ENCODE assay signal across 20 cellular contexts in the genomic region with DNA sequence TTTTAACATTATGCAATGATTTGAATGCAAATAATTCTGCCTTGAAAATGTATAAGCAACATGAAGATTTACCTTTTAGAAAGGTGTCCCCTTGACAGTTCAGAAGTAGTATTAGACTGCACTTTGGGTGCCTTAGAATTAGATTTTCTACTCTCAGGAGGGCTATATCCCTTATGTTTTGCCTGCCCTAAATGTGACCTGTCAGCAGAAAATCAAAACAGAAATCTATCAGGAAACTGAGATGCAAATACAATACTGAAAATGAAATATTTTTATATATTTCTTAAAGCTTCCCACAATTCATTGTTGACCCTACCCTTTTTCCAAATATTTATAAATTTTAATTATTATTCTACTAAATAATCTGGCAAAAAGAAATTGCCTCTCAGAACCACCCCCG.
A peak's percentile ranks its signal among the peaks of the same experiment; 100 is the strongest.
DNase-seq lines count a peak whose midpoint lies in the region; ATAC-seq, FAIRE-seq and TF ChIP-seq lines count a peak whose summit lies in the region.
"Had no signal": no experiment of that assay in that cellular context is flagged by ENCODE, and none has a peak within 500 bp of the region (broad histone marks: within the 10 kb centered on the region; RNA-seq: fewer than 3 reads in every experiment).

No MANE protein-coding gene starts in this region.

- no peak for TF ChIP-seq POLR2A in HepG2 (IDR thresholded peaks at IDR 0.05; ENCODE audit: insufficient read depth in 1 of 2, low read depth in 2 of 2, low read length in 2 of 2)
- no peak for TF ChIP-seq POLR2A in right lobe of liver (IDR thresholded peaks at IDR 0.05)
- no peak for TF ChIP-seq POLR2A in GM12892 (IDR thresholded peaks at IDR 0.05; ENCODE audit: low read depth, low read length)

- H3K4me3 Mint-ChIP-seq in endodermal cell, result no peak overlapping the region
- H3K4me3 Mint-ChIP-seq: CD8-positive, alpha-beta memory T cell had no signal

- H4K20me1 ChIP-seq in HepG2 (ENCODE audit: insufficient read depth, low read length), result no peaks in the 10 kb centered on the region; the same call in 1 of the 2 replicates

- H3K4me3 ChIP-seq in HepG2 (replicated peaks in 1 of 3; ENCODE audit: insufficient read depth in 1 of 3, low read depth in 2 of 3, low read length in 3 of 3) (no peak overlapping the region), right lobe of liver (no peak overlapping the region), endodermal cell (ENCODE audit: low read length) (peak overlapping the region; percentile 41)
- H3K4me3 ChIP-seq: GM12878, GM23248 had no signal

- DNase-seq in HepG2 (ENCODE audit: low spot score) (no peak), right lobe of liver (no peak), GM12892 (ENCODE audit: insufficient read length) (no peak), endodermal cell (no peak)
- DNase-seq in effector CD4-positive, alpha-beta T cell, result no peak
- DNase-seq: 8988T; C1 segment of cervical spinal cord; CD8-positive, alpha-beta memory T cell; DMS 273 treated with DMSO at 0.1 percent for 48 hours; DMS79; EL; GDM1; GM23248; H7; HCEC 1CT had no signal

- H3K9me3 ChIP-seq in HepG2 (ENCODE audit: low read length), result no peaks in the 10 kb centered on the region
- no peaks in the 10 kb centered on the region for H3K9me3 ChIP-seq in right lobe of liver
- no peaks in the 10 kb centered on the region for H3K9me3 ChIP-seq in endodermal cell (ENCODE audit: control insufficient read depth, low read length)

- no TSS peak for BruUV-seq in HepG2 (replicated peaks; lab: Mats Ljungman, UMichigan)

- H3K79me2 ChIP-seq in HepG2 (ENCODE audit: insufficient read depth, low read length), result peaks cover 46% of the 10 kb centered on the region

- H3K4me2 ChIP-seq in HepG2 (ENCODE audit: low read depth, low read length), result no peak overlapping the region

- H3K9ac ChIP-seq in HepG2 (ENCODE audit: insufficient read depth, low read depth, low read length) (no peak overlapping the region), endodermal cell (ENCODE audit: extremely low read depth, low read length, poor library complexity, severe bottlenecking) (no peak overlapping the region)
- H3K9ac ChIP-seq: GM23248 had no signal

- ATAC-seq in HepG2, result no peak
- no peak for ATAC-seq in right lobe of liver
- ATAC-seq in GM19324 (IDR thresholded peaks at IDR 0.05; ENCODE audit: low FRiP score, unreplicated experiment), result no peak
- ATAC-seq in GM18502 (IDR thresholded peaks at IDR 0.05; ENCODE audit: poor library complexity, unreplicated experiment), result no peak
- ATAC-seq: GM12878 had no signal

- POLR2A ChIA-PET in HepG2 (lab: Yijun Ruan, JAX), result no interaction called here

- H3K9me3 Mint-ChIP-seq in endodermal cell, result no peaks in the 10 kb centered on the region
- H3K9me3 Mint-ChIP-seq: CD8-positive, alpha-beta memory T cell had no signal

- H3K27ac Mint-ChIP-seq in endodermal cell, result no peak overlapping the region

- no peak for TF ChIP-seq EP300 in HepG2 (IDR thresholded peaks at IDR 0.05; ENCODE audit: low read depth in 2 of 2, low read length in 2 of 2)
- no peak for TF ChIP-seq EP300 in HepG2 (CRISPR knock-in tag; IDR thresholded peaks at IDR 0.05; ENCODE audit: borderline replicate concordance)

- no peaks in the 10 kb centered on the region for H3K27me3 Mint-ChIP-seq in endodermal cell (ENCODE audit: insufficient read depth)
- H3K27me3 Mint-ChIP-seq: CD8-positive, alpha-beta memory T cell had no signal

- H3K27ac ChIP-seq in HepG2 (ENCODE audit: extremely low read length, insufficient read depth, low read length) (no peak overlapping the region), right lobe of liver (no peak overlapping the region), endodermal cell (ENCODE audit: low read depth, low read length) (no peak overlapping the region)
- H3K27ac ChIP-seq: GM23248 had no signal

- CTCF ChIA-PET in HepG2 (lab: Yijun Ruan, JAX; ENCODE audit: low intra/inter-chr PET ratio, low total read pairs), result no interaction called here

- H3K36me3 Mint-ChIP-seq in endodermal cell (ENCODE audit: low read depth), result peaks cover 32% of the 10 kb centered on the region

- no peak for TF ChIP-seq CTCF in HepG2 (CRISPR knock-in tag; IDR thresholded peaks at IDR 0.05)
- TF ChIP-seq CTCF in right lobe of liver (IDR thresholded peaks at IDR 0.05), result no peak
- TF ChIP-seq CTCF in endodermal cell (conservative IDR thresholded peaks at IDR 0.05), result no peak

- in situ Hi-C loops in HepG2 (cut with HindIII; ENCODE audit: extremely low pct_ligation_motif_present, low pct_unique_long_range_greater_than_20kb), result no loop called here

- H2AFZ ChIP-seq in HepG2 (ENCODE audit: low read length), result no peak overlapping the region
- H2AFZ ChIP-seq: GM23248 had no signal

- peaks cover 31% of the 10 kb centered on the region for H3K4me1 Mint-ChIP-seq in endodermal cell

- no peaks in the 10 kb centered on the region for H3K4me1 ChIP-seq in HepG2 (ENCODE audit: insufficient read depth, low read length)
- H3K4me1 ChIP-seq in right lobe of liver, result no peaks in the 10 kb centered on the region
- peaks cover 21% of the 10 kb centered on the region for H3K4me1 ChIP-seq in endodermal cell (ENCODE audit: control insufficient read depth, insufficient read depth, low read length)

- WGBS in HepG2 (ENCODE audit: low lambda C conversion rate), result 99% methylated on average over 1 of the region's 1 CpG
- WGBS in right lobe of liver (ENCODE audit: insufficient coverage, low coverage, low lambda C conversion rate, missing lambda C conversion rate), result 100% methylated on average over 1 of the region's 1 CpG
- WGBS in endodermal cell (ENCODE audit: insufficient coverage in 1 of 2, insufficient read length in 1 of 2), 2 experiments, result 100% methylated on average over 1 of the region's 1 CpG; no CpG with 5 or more reads in 1 of the 2 experiments

- intact Hi-C loops in HepG2 (cut with micrococcal nuclease; ENCODE audit: unreplicated experiment) (no loop called here), right lobe of liver (cut with DNase I) (no loop called here)

- H3K36me3 ChIP-seq in HepG2 (replicated peaks in 1 of 2; ENCODE audit: control insufficient read depth in 1 of 2, insufficient read depth in 2 of 2, low read length in 2 of 2), result peaks cover 21 to 53% of the 10 kb centered on the region in 2 experiments
- peaks cover 0 to 24% (median 7%) of the 10 kb centered on the region in 4 donors for H3K36me3 ChIP-seq in right lobe of liver
- H3K36me3 ChIP-seq in endodermal cell (ENCODE audit: control insufficient read depth, insufficient read depth, low read length), result peaks cover 48% of the 10 kb centered on the region

- FAIRE-seq in HepG2 (lab: Jason Lieb, UNC) (no peak), GM12892 (lab: Jason Lieb, UNC) (peak; percentile 46)
- FAIRE-seq: D721Med, GM12878, H1 had no signal

- no peaks in the 10 kb centered on the region for H3K27me3 ChIP-seq in HepG2 (ENCODE audit: control insufficient read depth in 1 of 2, insufficient read depth in 2 of 2, low read length in 2 of 2)
- H3K27me3 ChIP-seq in right lobe of liver, result no peaks in the 10 kb centered on the region
- H3K27me3 ChIP-seq in endodermal cell (ENCODE audit: control insufficient read depth, insufficient read depth, low read length, poor library complexity, severe bottlenecking), result no peaks in the 10 kb centered on the region

- TF ChIP-seq RAD21 in HepG2 (CRISPR knock-in tag; IDR thresholded peaks at IDR 0.05), result no peak

TF ChIP-seq in HepG2, 621 proteins besides CTCF, POLR2A, EP300 and RAD21:
- TF ChIP-seq MAFF (IDR thresholded peaks at IDR 0.05; ENCODE audit: low read depth, low read length) (peak; percentile 91), ZNF136 (CRISPR knock-in tag; IDR thresholded peaks at IDR 0.05; ENCODE audit: low read depth) (no peak), MAFK (conservative IDR thresholded peaks at IDR 0.05 in 1 of 2, IDR thresholded peaks at IDR 0.05 in 1 of 2; ENCODE audit: low read length in 2 of 2) (peak; percentile 92 to 94)
